Comparison of ENCODE assay signal across 21 cellular contexts in the genomic region with DNA sequence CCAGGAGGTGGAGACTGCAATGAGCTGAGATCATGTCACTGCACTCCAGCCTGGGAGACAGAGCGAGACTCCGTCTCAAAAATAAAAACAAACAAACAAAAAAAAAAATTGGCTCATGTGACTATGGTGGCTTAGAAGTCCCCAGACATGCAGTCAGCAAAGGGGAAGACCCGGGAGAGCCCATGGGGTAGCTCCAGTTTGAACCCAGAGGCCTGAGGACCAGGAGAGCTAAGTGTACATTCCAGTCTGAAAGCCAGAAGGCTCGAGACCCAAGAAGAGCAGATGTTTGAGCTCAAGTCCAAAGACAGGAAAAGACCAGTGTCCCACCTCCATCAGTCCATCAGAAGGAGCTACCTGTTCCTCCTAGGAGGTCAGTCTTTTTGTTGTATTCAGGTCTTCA.
DNase-seq lines count a peak whose midpoint lies in the region; ATAC-seq and TF ChIP-seq lines count a peak whose summit lies in the region.
"Had no signal": no experiment of that assay in that cellular context is flagged by ENCODE, and none has a peak within 500 bp of the region (broad histone marks: within the 10 kb centered on the region; RNA-seq: fewer than 3 reads in every experiment).

No MANE protein-coding gene starts in this region.

- ATAC-seq in lung (ENCODE audit: insufficient read depth, low FRiP score), result no peak
- no peak for ATAC-seq in activated CD4-positive, CD25-positive, alpha-beta regulatory T cell treated with anti-CD3 and anti-CD28 coated beads, Interleukin-2, amount 50 U/mL, for 24 hours
- ATAC-seq: A549; CD8-positive, alpha-beta T cell; GM12878 had no signal

- POLR2A ChIA-PET in activated CD4-positive, alpha-beta T cell treated with anti-CD3 and anti-CD28 coated beads, Interleukin-2, amount 10 ng/mL, durations not matched to agents 7 days and 5 days (lab: Charles Lee), result no interaction called here
- POLR2A ChIA-PET in Caco-2 (lab: Charles Lee), result no interaction called here

- intact Hi-C loops in activated CD4-positive, alpha-beta T cell treated with anti-CD3 and anti-CD28 coated beads, Interleukin-2, amount 10 ng/mL, durations not matched to agents 24 days and 14 days (cut with micrococcal nuclease), result no loop called here
- intact Hi-C loops in Caco-2 (cut with micrococcal nuclease; ENCODE audit: unreplicated experiment), result no loop called here

- WGBS in lung, 2 donors, result 77 to 90% methylated on average over 4 of the region's 4 CpGs

- H3K4me1 ChIP-seq in lung (ENCODE audit: control insufficient read depth in 2 of 2, insufficient read depth in 2 of 2, low read length in 2 of 2) (no peaks in the 10 kb centered on the region), Caco-2 (no peaks in the 10 kb centered on the region)
- H3K4me1 ChIP-seq: A549; BLaER1 treated with 17β-estradiol and CSF1 and Interleukin-3, amounts not matched to agents 10 nM and 100 nM had no signal

- H3K4me3 ChIP-seq in lung, result no peak overlapping the region
- no peak overlapping the region for H3K4me3 ChIP-seq in Caco-2 (ENCODE audit: low read depth, low read length)
- H3K4me3 ChIP-seq: A549; BLaER1 treated with 17β-estradiol and CSF1 and Interleukin-3, amounts not matched to agents 10 nM and 100 nM; GM12878 had no signal

- TF ChIP-seq CTCF in lung (IDR thresholded peaks at IDR 0.05; ENCODE audit: control extremely low read depth, extremely low read depth) (no peak), Caco-2 (IDR thresholded peaks at IDR 0.05; ENCODE audit: insufficient read depth in 1 of 2, low read depth in 1 of 2, low read length in 1 of 2, severe bottlenecking in 1 of 2, unreplicated experiment in 1 of 2) (no peak)

- H3K36me3 Mint-ChIP-seq in activated CD4-positive, alpha-beta T cell treated with anti-CD3 and anti-CD28 coated beads, Interleukin-2, amount 10 ng/mL, durations not matched to agents 24 days and 14 days (ENCODE audit: low read depth), result no peaks in the 10 kb centered on the region
- no peaks in the 10 kb centered on the region for H3K36me3 Mint-ChIP-seq in activated CD4-positive, alpha-beta T cell treated with anti-CD3 and anti-CD28 coated beads, Interleukin-2, amount 10 ng/mL, durations not matched to agents 7 days and 5 days (ENCODE audit: low read depth)
- H3K36me3 Mint-ChIP-seq in Caco-2 (ENCODE audit: insufficient read depth, unreplicated experiment), result no peaks in the 10 kb centered on the region
- H3K36me3 Mint-ChIP-seq: CD8-positive, alpha-beta T cell had no signal

- peaks cover 5% of the 10 kb centered on the region for H3K27me3 Mint-ChIP-seq in activated CD4-positive, alpha-beta T cell treated with anti-CD3 and anti-CD28 coated beads, Interleukin-2, amount 10 ng/mL, durations not matched to agents 24 days and 14 days
- no peaks in the 10 kb centered on the region for H3K27me3 Mint-ChIP-seq in activated CD4-positive, alpha-beta T cell treated with anti-CD3 and anti-CD28 coated beads, Interleukin-2, amount 10 ng/mL, durations not matched to agents 7 days and 5 days
- H3K27me3 Mint-ChIP-seq in Caco-2 (ENCODE audit: insufficient read depth, unreplicated experiment), result peaks cover 12% of the 10 kb centered on the region
- H3K27me3 Mint-ChIP-seq: B cell had no signal

- no peak overlapping the region for H3K27ac ChIP-seq in lung (ENCODE audit: low read depth in 1 of 2, low read length in 1 of 2)
- H3K27ac ChIP-seq: 22Rv1; A549; BLaER1 treated with 17β-estradiol and CSF1 and Interleukin-3, amounts not matched to agents 10 nM and 100 nM; C4-2B had no signal

- peaks cover 5% of the 10 kb centered on the region for H3K9me3 Mint-ChIP-seq in activated CD4-positive, alpha-beta T cell treated with anti-CD3 and anti-CD28 coated beads, Interleukin-2, amount 10 ng/mL, durations not matched to agents 24 days and 14 days
- H3K9me3 Mint-ChIP-seq in activated CD4-positive, alpha-beta T cell treated with anti-CD3 and anti-CD28 coated beads, Interleukin-2, amount 10 ng/mL, durations not matched to agents 7 days and 5 days, result no peaks in the 10 kb centered on the region
- peaks cover 11% of the 10 kb centered on the region for H3K9me3 Mint-ChIP-seq in Caco-2 (ENCODE audit: unreplicated experiment)
- H3K9me3 Mint-ChIP-seq: CD4-positive, alpha-beta T cell; CD8-positive, alpha-beta T cell had no signal

- H3K9me3 ChIP-seq in lung (ENCODE audit: control insufficient read depth in 2 of 2, insufficient read depth in 1 of 2, low read length in 1 of 2) (peaks cover 0 to 4% of the 10 kb centered on the region in 2 donors), Caco-2 (no peaks in the 10 kb centered on the region)

- H3K4me1 Mint-ChIP-seq in activated CD4-positive, alpha-beta T cell treated with anti-CD3 and anti-CD28 coated beads, Interleukin-2, amount 10 ng/mL, durations not matched to agents 24 days and 14 days, result no peaks in the 10 kb centered on the region
- no peaks in the 10 kb centered on the region for H3K4me1 Mint-ChIP-seq in activated CD4-positive, alpha-beta T cell treated with anti-CD3 and anti-CD28 coated beads, Interleukin-2, amount 10 ng/mL, durations not matched to agents 7 days and 5 days
- H3K4me1 Mint-ChIP-seq in Caco-2 (ENCODE audit: low read depth, unreplicated experiment), result no peaks in the 10 kb centered on the region
- H3K4me1 Mint-ChIP-seq: B cell had no signal

- no TSS peak for BruUV-seq in Caco-2 (replicated peaks; lab: Mats Ljungman, UMichigan)

- H3K36me3 ChIP-seq in lung (ENCODE audit: control insufficient read depth in 2 of 2, insufficient read depth in 2 of 2, low read length in 2 of 2), result no peaks in the 10 kb centered on the region
- no peaks in the 10 kb centered on the region for H3K36me3 ChIP-seq in Caco-2 (ENCODE audit: control insufficient read depth, insufficient read depth, low read length)
- H3K36me3 ChIP-seq: BLaER1 treated with 17β-estradiol and CSF1 and Interleukin-3, amounts not matched to agents 10 nM and 100 nM had no signal

- no peaks in the 10 kb centered on the region for H3K27me3 ChIP-seq in lung (ENCODE audit: control insufficient read depth, insufficient read depth)
- H3K27me3 ChIP-seq in Caco-2 (replicated peaks; ENCODE audit: control insufficient read depth, insufficient read depth, low read length), result no peaks in the 10 kb centered on the region
- H3K27me3 ChIP-seq: BLaER1 treated with 17β-estradiol and CSF1 and Interleukin-3, amounts not matched to agents 10 nM and 100 nM had no signal

- DNase-seq in activated CD4-positive, alpha-beta T cell treated with anti-CD3 and anti-CD28 coated beads, Interleukin-2, amount 10 ng/mL, durations not matched to agents 24 days and 14 days, result peak; percentile 25
- no peak for DNase-seq in activated CD4-positive, alpha-beta T cell treated with anti-CD3 and anti-CD28 coated beads, Interleukin-2, amount 10 ng/mL, durations not matched to agents 7 days and 5 days
- DNase-seq in lung (ENCODE audit: low spot score), result peak; percentile 15
- no peak for DNase-seq in Caco-2
- DNase-seq: AML-193; CD4-positive, alpha-beta T cell; CD8-positive, alpha-beta T cell; DMS 273 treated with DMSO at 0.1 percent for 48 hours; DMS153; DMS53; DMS79; DND-41; EL; GDM1 had no signal

- no peak overlapping the region for H3K4me3 Mint-ChIP-seq in activated CD4-positive, alpha-beta T cell treated with anti-CD3 and anti-CD28 coated beads, Interleukin-2, amount 10 ng/mL, durations not matched to agents 24 days and 14 days
- H3K4me3 Mint-ChIP-seq in activated CD4-positive, alpha-beta T cell treated with anti-CD3 and anti-CD28 coated beads, Interleukin-2, amount 10 ng/mL, durations not matched to agents 7 days and 5 days, result no peak overlapping the region
- H3K4me3 Mint-ChIP-seq in Caco-2 (ENCODE audit: unreplicated experiment), result no peak overlapping the region
- H3K4me3 Mint-ChIP-seq: B cell; CD4-positive, alpha-beta T cell; CD8-positive, alpha-beta T cell had no signal

- no peak overlapping the region for H3K27ac Mint-ChIP-seq in activated CD4-positive, alpha-beta T cell treated with anti-CD3 and anti-CD28 coated beads, Interleukin-2, amount 10 ng/mL, durations not matched to agents 24 days and 14 days
- no peak overlapping the region for H3K27ac Mint-ChIP-seq in activated CD4-positive, alpha-beta T cell treated with anti-CD3 and anti-CD28 coated beads, Interleukin-2, amount 10 ng/mL, durations not matched to agents 7 days and 5 days
- no peak overlapping the region for H3K27ac Mint-ChIP-seq in Caco-2 (ENCODE audit: unreplicated experiment)
- H3K27ac Mint-ChIP-seq: B cell; CD4-positive, alpha-beta T cell; CD8-positive, alpha-beta T cell had no signal

- CTCF ChIA-PET in activated CD4-positive, alpha-beta T cell treated with anti-CD3 and anti-CD28 coated beads, Interleukin-2, amount 10 ng/mL, durations not matched to agents 7 days and 5 days (lab: Charles Lee), result no interaction called here
- CTCF ChIA-PET in Caco-2 (lab: Charles Lee), result interaction anchor here (0.6 kb wide), 1 partner anchor 50 kb away, joined by 5 read pairs; no protein-coding TSS in a partner anchor

Comparison
In these comparisons a context has a peak if more than half of its experiments do, and no peak if none do; other contexts are left out.
1. DNase-seq: peak in activated CD4-positive, alpha-beta T cell treated with anti-CD3 and anti-CD28 coated beads, Interleukin-2, amount 10 ng/mL, durations not matched to agents 24 days and 14 days (single experiment) and lung (single experiment); none in activated CD4-positive, alpha-beta T cell treated with anti-CD3 and anti-CD28 coated beads, Interleukin-2, amount 10 ng/mL, durations not matched to agents 7 days and 5 days (single experiment) and Caco-2 (0 of 2).